26 cellular contexts compared by ENCODE assay signal in the genomic region with DNA sequence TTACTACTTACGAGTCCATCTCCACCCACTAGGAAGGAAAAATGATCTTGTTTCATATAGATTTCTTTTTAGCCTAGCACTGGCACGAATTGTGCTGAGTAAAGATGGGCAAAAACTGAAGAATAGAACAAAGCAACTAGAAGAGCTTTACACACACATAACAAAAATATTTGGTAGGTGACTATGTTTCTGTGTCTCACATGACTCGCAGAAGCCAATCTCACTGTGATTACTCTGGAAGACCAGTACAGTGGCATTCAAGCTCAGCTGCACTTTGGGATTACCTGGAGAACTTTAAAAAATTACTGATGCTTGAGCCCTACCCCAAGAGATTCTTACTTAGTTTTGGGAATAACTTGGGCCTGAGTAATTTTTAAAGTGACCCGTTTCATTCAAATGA.
"Had no signal": no experiment of that assay in that cellular context is flagged by ENCODE, and none has a peak within 500 bp of the region (broad histone marks: within the 10 kb centered on the region; RNA-seq: fewer than 3 reads in every experiment).

No MANE protein-coding gene starts in this region.

- H3K4me2 ChIP-seq: neural progenitor cell had no signal

- H3K4me3 Mint-ChIP-seq: mesothelial cell of epicardium; naive B cell; natural killer cell; nephron progenitor cell; neural progenitor cell; stimulated activated naive CD8-positive, alpha-beta T cell treated with anti-CD3 and anti-CD28 coated beads, Interleukin-15, Interleukin-2, amounts not matched to agents 100 ng/mL and 50 ng/mL, for 24 hours had no signal

- H3K27ac ChIP-seq: left ventricle myocardium inferior, neural progenitor cell, neutrophil, ovary, right atrium auricular region, right lobe of liver, skin epidermis, suprapubic skin, thoracic aorta, tibial artery, upper lobe of right lung had no signal

- H3K27ac Mint-ChIP-seq: mesothelial cell of epicardium; naive B cell; natural killer cell; nephron progenitor cell; neural progenitor cell; progenitor cell of endocrine pancreas; stimulated activated naive CD8-positive, alpha-beta T cell treated with anti-CD3 and anti-CD28 coated beads, Interleukin-15, Interleukin-2, amounts not matched to agents 100 ng/mL and 50 ng/mL, for 24 hours had no signal

- DNase-seq: hippocampal formation; left ventricle myocardium inferior; mesendoderm; naive B cell; natural killer cell; nephron progenitor cell; occipital lobe; ovary; right lobe of liver; stimulated activated CD4-positive, alpha-beta T cell treated with anti-CD3 and anti-CD28 coated beads, Interleukin-12 subunit alpha, Interleukin-12 subunit beta, amount 100 ng/mL, for 4 hours; stimulated activated CD4-positive, alpha-beta T cell treated with anti-CD3 and anti-CD28 coated beads, Interleukin-15, amount 100 ng/mL, for 24 hours; stimulated activated CD4-positive, alpha-beta T cell treated with anti-CD3 and anti-CD28 coated beads, Interleukin-2, amount 100 ng/mL, for 24 hours; stimulated activated CD4-positive, alpha-beta T cell treated with anti-CD3 and anti-CD28 coated beads, Interleukin-4, amount 100 ng/mL, for 1 hour; stimulated activated naive CD4-positive, alpha-beta T cell; tibial artery; upper lobe of right lung had no signal

- ATAC-seq: natural killer cell, right lobe of liver, upper lobe of right lung had no signal

- H2AFZ ChIP-seq: neural progenitor cell had no signal

- H3K9ac ChIP-seq: neural progenitor cell had no signal

- H3K9me3 Mint-ChIP-seq: neural progenitor cell; stimulated activated naive CD8-positive, alpha-beta T cell treated with anti-CD3 and anti-CD28 coated beads, Interleukin-15, Interleukin-2, amounts not matched to agents 100 ng/mL and 50 ng/mL, for 24 hours had no signal

- H3K27me3 Mint-ChIP-seq: progenitor cell of endocrine pancreas; stimulated activated naive CD8-positive, alpha-beta T cell treated with anti-CD3 and anti-CD28 coated beads, Interleukin-15, Interleukin-2, amounts not matched to agents 100 ng/mL and 50 ng/mL, for 24 hours had no signal

- H3K27me3 ChIP-seq: neural progenitor cell, ovary, right atrium auricular region, right lobe of liver, suprapubic skin, tibial artery, upper lobe of right lung had no signal

- H3K36me3 Mint-ChIP-seq: mesothelial cell of epicardium, naive B cell, neural progenitor cell had no signal

- H3K4me3 ChIP-seq: left ventricle myocardium inferior, lung, neural progenitor cell, ovary, right atrium auricular region, right lobe of liver, skin epidermis, suprapubic skin, thoracic aorta, tibial artery, upper lobe of right lung had no signal

- H3K4me1 ChIP-seq: neural progenitor cell, right atrium auricular region, right lobe of liver, suprapubic skin, tibial artery, upper lobe of right lung had no signal

- H3K9me3 ChIP-seq: neutrophil, ovary, right lobe of liver, suprapubic skin, tibial artery, upper lobe of right lung had no signal

- H3K4me1 Mint-ChIP-seq: mesothelial cell of epicardium, naive B cell, natural killer cell, nephron progenitor cell, neural progenitor cell had no signal

- H3K36me3 ChIP-seq: left ventricle myocardium inferior, neural progenitor cell, neutrophil, ovary, right atrium auricular region, right lobe of liver, suprapubic skin, thoracic aorta, tibial artery, upper lobe of right lung had no signal
